Comparison of ENCODE assay signal across 1 cellular context in genomic region chr1:43935711-43936427, GRCh38.
A peak's percentile ranks its signal among the peaks of the same experiment; 100 is the strongest.
TF ChIP-seq lines count a peak whose summit lies in the region.

No MANE protein-coding gene starts in this region.

TF ChIP-seq in HepG2, 621 proteins besides CTCF, POLR2A, EP300 and RAD21 (continues in another document):
- TF ChIP-seq SMARCE1 (IDR thresholded peaks at IDR 0.05; ENCODE audit: borderline replicate concordance) (no peak), TAF1 (CRISPR knock-in tag; IDR thresholded peaks at IDR 0.05) (no peak), ZNF720 (CRISPR knock-in tag; IDR thresholded peaks at IDR 0.05) (no peak), BCL3 (CRISPR knock-in tag; IDR thresholded peaks at IDR 0.05) (no peak), PITX1 (CRISPR knock-in tag; IDR thresholded peaks at IDR 0.05) (no peak), TBL1XR1 (IDR thresholded peaks at IDR 0.05; ENCODE audit: borderline replicate concordance, low read length, partially characterized antibody) (no peak), SNAPC2 (CRISPR knock-in tag; IDR thresholded peaks at IDR 0.05) (no peak), ZNF572 (CRISPR knock-in tag; IDR thresholded peaks at IDR 0.05) (no peak), ZNF776 (CRISPR knock-in tag; IDR thresholded peaks at IDR 0.05) (peak; percentile 32; the same call in 1 of the 2 replicates), ZNF460 (CRISPR knock-in tag; IDR thresholded peaks at IDR 0.05; ENCODE audit: borderline replicate concordance) (no peak), ZNF441 (CRISPR knock-in tag; IDR thresholded peaks at IDR 0.05; ENCODE audit: borderline replicate concordance) (0 out of 2 replicates have a peak, but pooled peaks have one; percentile 50), ZNF253 (CRISPR knock-in tag; IDR thresholded peaks at IDR 0.05; ENCODE audit: borderline replicate concordance) (no peak), THRA (CRISPR knock-in tag; IDR thresholded peaks at IDR 0.05; ENCODE audit: borderline replicate concordance) (no peak), SRSF9 (IDR thresholded peaks at IDR 0.05; ENCODE audit: borderline replicate concordance, insufficient read depth, low read depth, low read length, poor library complexity, severe bottlenecking) (no peak), ZNF142 (CRISPR knock-in tag; IDR thresholded peaks at IDR 0.05) (no peak), ZNF33A (CRISPR knock-in tag; IDR thresholded peaks at IDR 0.05; ENCODE audit: borderline replicate concordance) (no peak), TAF15 (IDR thresholded peaks at IDR 0.05; ENCODE audit: low read depth, low read length, poor library complexity, severe bottlenecking) (no peak), SMAD3 (CRISPR knock-in tag; IDR thresholded peaks at IDR 0.05) (no peak), PHF20 (CRISPR knock-in tag; IDR thresholded peaks at IDR 0.05) (no peak), ZSCAN5A (CRISPR knock-in tag; IDR thresholded peaks at IDR 0.05; ENCODE audit: borderline replicate concordance) (no peak), ZNF570 (CRISPR knock-in tag; IDR thresholded peaks at IDR 0.05; ENCODE audit: borderline replicate concordance) (no peak), PRDM15 (CRISPR knock-in tag; IDR thresholded peaks at IDR 0.05) (0 out of 2 replicates have a peak, but pooled peaks have one; percentile 2), ZNF780A (CRISPR knock-in tag; IDR thresholded peaks at IDR 0.05) (no peak), SAFB2 (CRISPR knock-in tag; IDR thresholded peaks at IDR 0.05; ENCODE audit: borderline replicate concordance, low read depth) (no peak), ZBTB21 (CRISPR knock-in tag; IDR thresholded peaks at IDR 0.05) (no peak), ZBTB49 (CRISPR knock-in tag; IDR thresholded peaks at IDR 0.05; ENCODE audit: borderline replicate concordance) (no peak), ZNF12 (CRISPR knock-in tag; IDR thresholded peaks at IDR 0.05) (no peak), KDM5A (IDR thresholded peaks at IDR 0.05; ENCODE audit: borderline replicate concordance, low read length) (no peak), ZBTB7A (CRISPR knock-in tag; IDR thresholded peaks at IDR 0.05) (no peak; the same call in 1 of the 2 replicates), ATF7-NPFF (CRISPR knock-in tag; IDR thresholded peaks at IDR 0.05; ENCODE audit: low read depth) (no peak; the same call in 1 of the 2 replicates), SALL1 (CRISPR knock-in tag; IDR thresholded peaks at IDR 0.05) (no peak), ZNF691 (CRISPR knock-in tag; IDR thresholded peaks at IDR 0.05; ENCODE audit: borderline replicate concordance, low read depth) (no peak), ZNF512 (CRISPR knock-in tag; IDR thresholded peaks at IDR 0.05) (no peak), YEATS4 (CRISPR knock-in tag; IDR thresholded peaks at IDR 0.05; ENCODE audit: borderline replicate concordance) (no peak), ZNF687 (CRISPR knock-in tag; IDR thresholded peaks at IDR 0.05) (peak; percentile 24; the same call in 1 of the 2 replicates)
